Comparison of ENCODE assay signal across 16 cellular contexts in the genomic region with DNA sequence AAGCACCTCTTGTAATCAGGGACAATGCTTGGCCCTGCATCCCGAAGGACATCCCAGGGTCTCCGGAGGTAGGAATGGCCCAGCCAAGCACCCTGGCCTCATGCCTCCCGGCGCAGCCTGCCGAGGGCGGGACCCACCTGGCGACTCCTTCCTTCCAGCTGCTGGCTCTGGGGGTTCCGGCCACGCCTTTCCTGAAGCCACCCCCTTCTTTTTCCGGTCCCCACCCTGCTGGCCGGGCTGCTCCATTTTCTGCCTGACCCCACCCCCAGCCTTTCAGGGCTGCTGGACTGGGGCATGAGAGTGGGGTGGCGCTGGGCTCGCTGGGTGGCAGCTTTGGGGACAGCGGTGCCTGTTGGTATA. TPM values are rescaled to one million over a fixed set of nuclear protein-coding genes. Genes with fewer than 3 reads are reported as not detected.
DNase-seq lines count a peak whose midpoint lies in the region; ATAC-seq and TF ChIP-seq lines count a peak whose summit lies in the region.
"Had no signal": no experiment of that assay in that cellular context is flagged by ENCODE, and none has a peak within 500 bp of the region (broad histone marks: within the 10 kb centered on the region; RNA-seq: fewer than 3 reads in every experiment).

No MANE protein-coding gene starts in this region.

- TF ChIP-seq CTCF in spleen (IDR thresholded peaks at IDR 0.05 in 8 of 11, conservative IDR thresholded peaks at IDR 0.05 in 3 of 11) (peak in 1 of 11 experiments; percentile 9), GM10266 (IDR thresholded peaks at IDR 0.05; ENCODE audit: control insufficient read depth, insufficient read depth, low read depth, missing control alignments) (no peak)

- DNase-seq in SJCRH30 (peak; percentile 64), right cardiac atrium (peak; percentile 68 to 85 (median 84)), spleen (peak; percentile 82), DMS79 (lab: John Stamatoyannopoulos, UW) (no peak), GM10266 (ENCODE audit: extremely low spot score) (no peak)
- DNase-seq: ACHN; CD4-positive, alpha-beta memory T cell; DND-41; GDM1; GOT3; Kasumi-1; NCI-H1930; NCI-H510A treated with DMSO at 0.1 percent for 48 hours had no signal

- peak overlapping the region; percentile 96 for H3K27ac Mint-ChIP-seq in dendritic cell treated with granulocyte-macrophage colony-stimulating factor and Interleukin-4, amounts not matched to agents 40 ng/mL and 50 ng/mL, for 4 days

- H3K9me3 Mint-ChIP-seq in dendritic cell treated with granulocyte-macrophage colony-stimulating factor and Interleukin-4, amounts not matched to agents 40 ng/mL and 50 ng/mL, for 4 days = no peaks in the 10 kb centered on the region
- H3K9me3 Mint-ChIP-seq: CD4-positive, alpha-beta memory T cell had no signal

- 68% methylated on average over 14 of the region's 14 CpGs for WGBS in right cardiac atrium
- WGBS in spleen, 5 donors = 38 to 52% (median 44%) methylated on average over 8 to 14 of the region's 14 CpGs

- peak overlapping the region; percentile 99 for H3K27ac ChIP-seq in SJCRH30
- no peak overlapping the region for H3K27ac ChIP-seq in right cardiac atrium (ENCODE audit: low read length)
- peak overlapping the region; percentile 40 to 91 (median 88) for H3K27ac ChIP-seq in spleen

- ATAC-seq in right cardiac atrium (peak in 1 of 2 donors; percentile 41), HG03342 (IDR thresholded peaks at IDR 0.05; ENCODE audit: unreplicated experiment) (no peak)
- ATAC-seq: Panc1 had no signal

- H3K4me3 Mint-ChIP-seq in dendritic cell treated with granulocyte-macrophage colony-stimulating factor and Interleukin-4, amounts not matched to agents 40 ng/mL and 50 ng/mL, for 4 days = peak overlapping the region; percentile 2
- H3K4me3 Mint-ChIP-seq: CD4-positive, alpha-beta memory T cell had no signal

- H3K36me3 Mint-ChIP-seq in dendritic cell treated with granulocyte-macrophage colony-stimulating factor and Interleukin-4, amounts not matched to agents 40 ng/mL and 50 ng/mL, for 4 days (ENCODE audit: low read depth) = peaks cover 6% of the 10 kb centered on the region

- TF ChIP-seq POLR2A in spleen (IDR thresholded peaks at IDR 0.05) = no peak

- peaks cover 19% of the 10 kb centered on the region for H3K27me3 Mint-ChIP-seq in dendritic cell treated with granulocyte-macrophage colony-stimulating factor and Interleukin-4, amounts not matched to agents 40 ng/mL and 50 ng/mL, for 4 days

- H3K4me3 ChIP-seq in SJCRH30 (peak overlapping the region; percentile 61), right cardiac atrium (ENCODE audit: low read length) (no peak overlapping the region), spleen (peak overlapping the region in 2 of 8 donors; percentile 6 to 65)

- H3K9me3 ChIP-seq in SJCRH30 (replicated peaks) (no peaks in the 10 kb centered on the region), right cardiac atrium (ENCODE audit: control insufficient read depth, low read length) (no peaks in the 10 kb centered on the region), spleen (no peaks in the 10 kb centered on the region)

- H3K27me3 ChIP-seq in SJCRH30 (no peaks in the 10 kb centered on the region), right cardiac atrium (ENCODE audit: control insufficient read depth, insufficient read depth) (no peaks in the 10 kb centered on the region), spleen (replicated peaks in 1 of 7) (peaks cover 0 to 36% (median 5%) of the 10 kb centered on the region in 7 donors)

- intact Hi-C loops in dendritic cell treated with granulocyte-macrophage colony-stimulating factor and Interleukin-4, amounts not matched to agents 40 ng/mL and 50 ng/mL, for 4 days (cut with micrococcal nuclease) = no loop called here
- intact Hi-C loops in right cardiac atrium (cut with DNase I) = loop anchor here in 1 of 4 donors (10.0 kb wide), 1 partner anchor 60 kb away; no protein-coding TSS in a partner anchor
- intact Hi-C loops in spleen (cut with DNase I; ENCODE audit: low total_unique reads) = no loop called here

- peaks cover 30% of the 10 kb centered on the region for H3K4me1 ChIP-seq in SJCRH30
- H3K4me1 ChIP-seq in right cardiac atrium (ENCODE audit: control insufficient read depth, insufficient read depth, low read length) = peaks cover 15% of the 10 kb centered on the region
- peaks cover 12 to 84% (median 60%) of the 10 kb centered on the region in 6 donors for H3K4me1 ChIP-seq in spleen

- peaks cover 62% of the 10 kb centered on the region for H3K4me1 Mint-ChIP-seq in dendritic cell treated with granulocyte-macrophage colony-stimulating factor and Interleukin-4, amounts not matched to agents 40 ng/mL and 50 ng/mL, for 4 days (ENCODE audit: low read depth)

- H3K36me3 ChIP-seq in SJCRH30 = no peaks in the 10 kb centered on the region
- H3K36me3 ChIP-seq in spleen = no peaks in the 10 kb centered on the region

RNA-seq across cellular contexts. Expression of gene CIBAR2, which starts 22.5 kb away (rescaled TPM):
- 0.04 and 0.41 TPM in 2 replicates for total RNA-seq in SJCRH30 (2014; rRNA removed; shearing (Covaris generic))
- total RNA-seq in right cardiac atrium (not detected), spleen (1 to 10 TPM in 2 of 7 donors, under 1 TPM in 2, not detected in 3; 0.33 to 2.4 (median 0.91) TPM)
- polyA plus RNA-seq in right cardiac atrium (0.09 TPM), spleen (under 1 TPM; 0.13 to 0.77 (median 0.30) TPM)
- total RNA-seq: CD4-positive, alpha-beta memory T cell had no signal
- polyA plus RNA-seq: CD4-positive, alpha-beta memory T cell had no signal

Comparison
In these comparisons a context has a peak if more than half of its experiments do, and no peak if none do; other contexts are left out.
1. DNase-seq: peak in SJCRH30 (2 of 2), right cardiac atrium (3 of 3) and spleen (single experiment); none in DMS79 (single experiment) and GM10266 (single experiment).